9 cellular contexts compared by ENCODE assay signal in genomic region chr3:169744332-169745054, GRCh38. TPM values are rescaled to one million over a fixed set of nuclear protein-coding genes. Genes with fewer than 3 reads are reported as not detected.
A peak's percentile ranks its signal among the peaks of the same experiment; 100 is the strongest.
DNase-seq lines count a peak whose midpoint lies in the region; ATAC-seq, FAIRE-seq and TF ChIP-seq lines count a peak whose summit lies in the region.
"Had no signal": no experiment of that assay in that cellular context is flagged by ENCODE, and none has a peak within 500 bp of the region (broad histone marks: within the 10 kb centered on the region; RNA-seq: fewer than 3 reads in every experiment).

No MANE protein-coding gene starts in this region.

- TF ChIP-seq EP300 in sigmoid colon (IDR thresholded peaks at IDR 0.05), result no peak

- H3K9ac ChIP-seq in adipocyte (ENCODE audit: low read length), result no peak overlapping the region

- H3K27me3 ChIP-seq in adipocyte (replicated peaks; ENCODE audit: control insufficient read depth, insufficient read depth, low read length) (peaks cover 23% of the 10 kb centered on the region), right lobe of liver (no peaks in the 10 kb centered on the region), sigmoid colon (peaks cover 0 to 4% (median 0%) of the 10 kb centered on the region in 3 donors)

- WGBS in right lobe of liver (ENCODE audit: insufficient coverage, low coverage, low lambda C conversion rate, missing lambda C conversion rate), result 22% methylated on average over 1 of the region's 1 CpG
- 0 to 45% methylated on average over 1 of the region's 1 CpG for WGBS in sigmoid colon, 2 donors

- H3K27ac ChIP-seq in right lobe of liver (no peak overlapping the region), sigmoid colon (no peak overlapping the region)

- in situ Hi-C loops in Caki2 (cut with HindIII; ENCODE audit: low pct_unique_long_range_greater_than_20kb, low sequenced_read_pairs), result no loop called here

- FAIRE-seq in HTR-8/SVneo (lab: Jason Lieb, UNC), result no peak

- H3K9me3 ChIP-seq in adipocyte (ENCODE audit: control insufficient read depth, low read length) (no peaks in the 10 kb centered on the region), right lobe of liver (no peaks in the 10 kb centered on the region), sigmoid colon (no peaks in the 10 kb centered on the region)

- H3K4me3 ChIP-seq in adipocyte (ENCODE audit: low read length) (no peak overlapping the region), right lobe of liver (no peak overlapping the region), sigmoid colon (no peak overlapping the region)

- peak; percentile 32 for DNase-seq in Caki2 (ENCODE audit: low read depth)
- DNase-seq in HTR-8/SVneo (ENCODE audit: insufficient read length, low spot score), result peak; percentile 21
- peak; percentile 67 for DNase-seq in adipocyte (ENCODE audit: low read depth)
- no peak for DNase-seq in right lobe of liver
- no peak for DNase-seq in sigmoid colon
- DNase-seq in AG08396 (ENCODE audit: low spot score), result no peak
- DNase-seq: islet precursor cell had no signal

- TF ChIP-seq CTCF in right lobe of liver (IDR thresholded peaks at IDR 0.05) (peak in 3 of 4 donors; percentile 24 to 32 (median 27)), sigmoid colon (IDR thresholded peaks at IDR 0.05) (peak in 1 of 4 experiments; percentile 19)

- no peak for TF ChIP-seq POLR2A in right lobe of liver (IDR thresholded peaks at IDR 0.05)
- no peak for TF ChIP-seq POLR2A in sigmoid colon (IDR thresholded peaks at IDR 0.05)

- ATAC-seq in right lobe of liver (no peak), HG03159 (IDR thresholded peaks at IDR 0.05; ENCODE audit: unreplicated experiment) (no peak), GM18520 (IDR thresholded peaks at IDR 0.05; ENCODE audit: unreplicated experiment) (no peak)

- H3K36me3 ChIP-seq in adipocyte (ENCODE audit: control insufficient read depth, insufficient read depth, low read length, severe bottlenecking) (no peaks in the 10 kb centered on the region), right lobe of liver (no peaks in the 10 kb centered on the region), sigmoid colon (no peaks in the 10 kb centered on the region)

- intact Hi-C loops in right lobe of liver (cut with DNase I) (no loop called here), sigmoid colon (cut with DNase I) (no loop called here)

- H3K4me1 ChIP-seq in adipocyte (ENCODE audit: control insufficient read depth, insufficient read depth, low read length) (peaks cover 6% of the 10 kb centered on the region), right lobe of liver (no peaks in the 10 kb centered on the region), sigmoid colon (no peaks in the 10 kb centered on the region)

RNA-seq across cellular contexts. Expression of gene TERC, which starts 20.4 kb away (rescaled TPM):
- total RNA-seq in Caki2 (2014; rRNA removed; shearing (Covaris generic); ENCODE audit: low replicate concordance), result 158 and 246 TPM in 2 replicates
- total RNA-seq in right lobe of liver, result 100 to 1,000 TPM in 2 of 6 experiments, 1 to 10 TPM in 1, not detected in 3; 1.5 to 127 (median 119) TPM
- 100 to 1,000 TPM in 3 of 4 donors, 10 to 100 TPM in 1; 65.3 to 220 (median 125) TPM for total RNA-seq in sigmoid colon
- under 1 TPM in 1 of 3 donors, not detected in 2; 0.44 TPM for polyA plus RNA-seq in sigmoid colon

RNA-seq across cellular contexts. Expression of gene ACTRT3, which starts 24.9 kb away (rescaled TPM):
- 0.34 and 0.81 TPM in 2 replicates for total RNA-seq in Caki2 (2014; rRNA removed; shearing (Covaris generic); ENCODE audit: low replicate concordance)
- total RNA-seq in right lobe of liver (1 to 10 TPM; 1.1 to 2.3 (median 1.6) TPM), sigmoid colon (1 to 10 TPM in 3 of 4 donors, under 1 TPM in 1; 0.99 to 4.4 (median 1.4) TPM)
- 1 to 10 TPM in 2 of 3 donors, under 1 TPM in 1; 0.69 to 1.4 (median 1.2) TPM for polyA plus RNA-seq in sigmoid colon

RNA-seq across cellular contexts. Expression of gene MYNN, which starts 28.7 kb away (rescaled TPM):
- total RNA-seq in Caki2 (2014; rRNA removed; shearing (Covaris generic); ENCODE audit: low replicate concordance), result 17.0 and 17.8 TPM in 2 replicates
- 1 to 10 TPM; 5.6 to 6.7 (median 5.9) TPM for total RNA-seq in right lobe of liver
- 10 to 100 TPM; 15.5 to 24.4 (median 21.2) TPM for total RNA-seq in sigmoid colon
- 1 to 10 TPM; 7.6 to 9.9 (median 9.6) TPM for polyA plus RNA-seq in sigmoid colon

Comparison
In these comparisons a context has a peak if more than half of its experiments do, and no peak if none do; other contexts are left out.
1. DNase-seq: peak in Caki2 (single experiment), HTR-8/SVneo (single experiment) and adipocyte (single experiment); none in right lobe of liver (0 of 3), sigmoid colon (single experiment) and AG08396 (single experiment).